In the genomic region with DNA sequence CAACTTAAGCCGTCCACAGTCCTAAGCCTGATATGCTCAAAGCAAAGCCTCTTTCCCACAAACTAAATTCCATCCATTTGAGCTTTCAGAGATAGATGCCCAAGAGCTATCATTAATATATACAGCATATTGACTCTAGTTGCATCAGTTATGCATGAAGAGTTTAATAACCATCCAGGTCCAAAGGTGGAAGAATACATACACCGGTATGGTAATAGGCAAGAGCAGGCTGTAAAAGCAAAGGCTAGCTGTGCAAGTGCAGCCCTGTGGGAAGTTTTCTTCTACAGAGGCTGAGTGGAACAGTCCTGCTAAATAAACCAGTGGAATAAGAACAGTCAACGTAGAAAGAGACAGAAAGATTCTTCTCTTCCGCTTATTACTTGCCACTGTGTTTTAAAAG, we compare ENCODE assay signal across 26 cellular contexts.
DNase-seq lines count a peak whose midpoint lies in the region; ATAC-seq and TF ChIP-seq lines count a peak whose summit lies in the region.
"Had no signal": no experiment of that assay in that cellular context is flagged by ENCODE, and none has a peak within 500 bp of the region (broad histone marks: within the 10 kb centered on the region; RNA-seq: fewer than 3 reads in every experiment).

No MANE protein-coding gene starts in this region.

- H3K4me3 ChIP-seq in mucosa of descending colon = no peak overlapping the region
- no peak overlapping the region for H3K4me3 ChIP-seq in spleen
- H3K4me3 ChIP-seq: HAP-1, PC-9 had no signal

- H3K36me3 Mint-ChIP-seq in brain = peaks cover 57% of the 10 kb centered on the region
- peaks cover 22% of the 10 kb centered on the region for H3K36me3 Mint-ChIP-seq in activated CD8-positive, alpha-beta T cell treated with anti-CD3 and anti-CD28 coated beads for 36 hours (ENCODE audit: low read depth)

- H3K9me3 Mint-ChIP-seq in brain = no peaks in the 10 kb centered on the region
- no peaks in the 10 kb centered on the region for H3K9me3 Mint-ChIP-seq in activated CD8-positive, alpha-beta T cell treated with anti-CD3 and anti-CD28 coated beads for 36 hours
- H3K9me3 Mint-ChIP-seq: CD8-positive, alpha-beta T cell; HFFc6 had no signal

- H3K36me3 ChIP-seq in mucosa of descending colon (ENCODE audit: low read depth) (no peaks in the 10 kb centered on the region), spleen (peaks cover 0 to 74% (median 10%) of the 10 kb centered on the region in 6 donors)

- H3K27ac ChIP-seq in spleen = no peak overlapping the region
- H3K27ac ChIP-seq: PC-9 had no signal

- TF ChIP-seq POLR2A in spleen (IDR thresholded peaks at IDR 0.05) = no peak

- peak; percentile 79 for ATAC-seq in mucosa of descending colon
- no peak for ATAC-seq in activated CD8-positive, alpha-beta T cell treated with anti-CD3 and anti-CD28 coated beads for 36 hours
- ATAC-seq: CD8-positive, alpha-beta T cell had no signal

- 89 to 97% (median 97%) methylated on average over 4 of the region's 4 CpGs for WGBS in spleen, 5 donors

- H3K4me1 ChIP-seq in mucosa of descending colon (ENCODE audit: low read depth) (no peaks in the 10 kb centered on the region), spleen (no peaks in the 10 kb centered on the region)

- no peaks in the 10 kb centered on the region for H3K27me3 Mint-ChIP-seq in brain
- H3K27me3 Mint-ChIP-seq in activated CD8-positive, alpha-beta T cell treated with anti-CD3 and anti-CD28 coated beads for 36 hours = no peaks in the 10 kb centered on the region

- TF ChIP-seq CTCF in brain (conservative IDR thresholded peaks at IDR 0.05) (no peak), mucosa of descending colon (IDR thresholded peaks at IDR 0.05) (no peak), spleen (IDR thresholded peaks at IDR 0.05 in 8 of 11, conservative IDR thresholded peaks at IDR 0.05 in 3 of 11) (no peak)
- no peak for TF ChIP-seq CTCF in activated CD8-positive, alpha-beta T cell treated with anti-CD3 and anti-CD28 coated beads for 36 hours (IDR thresholded peaks at IDR 0.05)

- no peak overlapping the region for H3K4me3 Mint-ChIP-seq in brain
- H3K4me3 Mint-ChIP-seq in activated CD8-positive, alpha-beta T cell treated with anti-CD3 and anti-CD28 coated beads for 36 hours = no peak overlapping the region
- H3K4me3 Mint-ChIP-seq: CD8-positive, alpha-beta T cell; HFFc6 had no signal

- H3K9me3 ChIP-seq in mucosa of descending colon (no peaks in the 10 kb centered on the region), spleen (no peaks in the 10 kb centered on the region)
- H3K9me3 ChIP-seq: HAP-1 had no signal

- H3K27ac Mint-ChIP-seq in brain = peak overlapping the region in 3 of 5 experiments; percentile 4 to 68 (median 11)
- H3K27ac Mint-ChIP-seq in activated CD8-positive, alpha-beta T cell treated with anti-CD3 and anti-CD28 coated beads for 36 hours = no peak overlapping the region
- H3K27ac Mint-ChIP-seq: CD8-positive, alpha-beta T cell; HFFc6 had no signal

- no peaks in the 10 kb centered on the region for H3K4me1 Mint-ChIP-seq in brain
- H3K4me1 Mint-ChIP-seq in activated CD8-positive, alpha-beta T cell treated with anti-CD3 and anti-CD28 coated beads for 36 hours (ENCODE audit: low read depth) = peaks cover 5% of the 10 kb centered on the region

- intact Hi-C loops in mucosa of descending colon (cut with DNase I, micrococcal nuclease) (no loop called here), spleen (cut with DNase I; ENCODE audit: low total_unique reads) (no loop called here)
- intact Hi-C loops in activated CD8-positive, alpha-beta T cell treated with anti-CD3 and anti-CD28 coated beads for 36 hours (cut with micrococcal nuclease) = no loop called here

- CTCF ChIA-PET in activated CD8-positive, alpha-beta T cell treated with anti-CD3 and anti-CD28 coated beads for 36 hours (lab: Charles Lee) = no interaction called here

- peak; percentile 38 for DNase-seq in COLO668 (lab: John Stamatoyannopoulos, UW; ENCODE audit: unreplicated experiment)
- peak; percentile 97 to 99 for DNase-seq in NCI-H526 (lab: John Stamatoyannopoulos, UW)
- no peak for DNase-seq in mucosa of descending colon
- no peak for DNase-seq in activated CD8-positive, alpha-beta T cell treated with anti-CD3 and anti-CD28 coated beads for 36 hours
- DNase-seq in NCI-H69 (lab: John Stamatoyannopoulos, UW) = no peak
- no peak for DNase-seq in stimulated activated CD4-positive, alpha-beta T cell treated with anti-CD3 and anti-CD28 coated beads, Interleukin-2, amount 100 ng/mL, for 48 hours
- no peak for DNase-seq in spleen
- DNase-seq: C1 segment of cervical spinal cord; CD8-positive, alpha-beta T cell; DMS 273 treated with DMSO at 0.1 percent for 48 hours; DMS79 treated with DMSO at 0.1 percent for 48 hours; GF-D8; GOT3; HFFc6; IMR-90; KG1; MM.1S; NCI-H2029; NCI-H2227 treated with DMSO at 0.1 percent for 48 hours; NCI-H510A; NCI-H82; NK-92 treated with Interleukin-12 subunit alpha and Interleukin-12 subunit beta, amount 100 ng/mL, for 24 hours; PC-9; Right ventricle myocardium superior had no signal

- POLR2A ChIA-PET in activated CD8-positive, alpha-beta T cell treated with anti-CD3 and anti-CD28 coated beads for 36 hours (lab: Charles Lee) = interaction anchor here (0.6 kb wide), 1 partner anchor 9 kb away, joined by 3 read pairs; no protein-coding TSS in a partner anchor

- H3K27me3 ChIP-seq in spleen (replicated peaks in 1 of 7) = no peaks in the 10 kb centered on the region

Comparison
In these comparisons a context has a peak if more than half of its experiments do, and no peak if none do; other contexts are left out.
1. DNase-seq: peak in COLO668 (single experiment) and NCI-H526 (2 of 2); none in mucosa of descending colon (0 of 3), activated CD8-positive, alpha-beta T cell treated with anti-CD3 and anti-CD28 coated beads for 36 hours (single experiment), NCI-H69 (single experiment), stimulated activated CD4-positive, alpha-beta T cell treated with anti-CD3 and anti-CD28 coated beads, Interleukin-2, amount 100 ng/mL, for 48 hours (0 of 2) and spleen (single experiment).